ENCODE assay signal across 9 cellular contexts in genomic region chr2:127408004-127408806, GRCh38. TPM values are rescaled to one million over a fixed set of nuclear protein-coding genes. Genes with fewer than 3 reads are reported as not detected.
A peak's percentile ranks its signal among the peaks of the same experiment; 100 is the strongest.
DNase-seq lines count a peak whose midpoint lies in the region; ATAC-seq lines count a peak whose summit lies in the region.
"Had no signal": no experiment of that assay in that cellular context is flagged by ENCODE, and none has a peak within 500 bp of the region (broad histone marks: within the 10 kb centered on the region; RNA-seq: fewer than 3 reads in every experiment).

No MANE protein-coding gene starts in this region.

- no peaks in the 10 kb centered on the region for H3K27me3 Mint-ChIP-seq in CD8-positive, alpha-beta memory T cell
- no peaks in the 10 kb centered on the region for H3K27me3 Mint-ChIP-seq in IgD-negative memory B cell
- H3K27me3 Mint-ChIP-seq in natural killer cell treated with Interleukin-12 subunit alpha and Interleukin-12 subunit beta and Interleukin-15 and Interleukin-18, amount 100 ng/mL, for 72 hours, result peaks cover under 1 to 15% of the 10 kb centered on the region in 2 donors
- no peaks in the 10 kb centered on the region for H3K27me3 Mint-ChIP-seq in stimulated activated naive B cell treated with anti-CD40 and anti-IgM and Interleukin-4, amounts not matched to agents 10 μg/mL and 1 μg/mL and 100 μg/mL, for 72 hours

- H3K27ac Mint-ChIP-seq in CD8-positive, alpha-beta memory T cell, result peak overlapping the region; percentile 58 to 97 (median 81)
- H3K27ac Mint-ChIP-seq in IgD-negative memory B cell, result peak overlapping the region in 1 of 3 donors; percentile 93
- H3K27ac Mint-ChIP-seq in natural killer cell treated with Interleukin-12 subunit alpha and Interleukin-12 subunit beta and Interleukin-15 and Interleukin-18, amount 100 ng/mL, for 72 hours, result peak overlapping the region; percentile 57 to 60
- H3K27ac Mint-ChIP-seq in stimulated activated naive B cell treated with anti-CD40 and anti-IgM and Interleukin-4, amounts not matched to agents 10 μg/mL and 1 μg/mL and 100 μg/mL, for 72 hours, result peak overlapping the region; percentile 65

- no peaks in the 10 kb centered on the region for H3K27me3 ChIP-seq in CD8-positive, alpha-beta memory T cell (ENCODE audit: insufficient read depth, low read length, poor library complexity, severe bottlenecking)

- CTCF ChIA-PET in CD8-positive, alpha-beta memory T cell (lab: Charles Lee), result no interaction called here

- H3K27ac ChIP-seq in CD8-positive, alpha-beta memory T cell (ENCODE audit: low read depth, low read length), result peak overlapping the region; percentile 64

- peak; percentile 71 to 94 (median 88) for DNase-seq in CD8-positive, alpha-beta memory T cell
- DNase-seq in RPMI7951 (ENCODE audit: low read depth) (peak; percentile 91), fibroblast of peridontal ligament (ENCODE audit: extremely low read depth) (peak; percentile 79)
- DNase-seq in activated T-helper 9 cell treated with anti-CD3 and anti-CD28 coated beads, Interleukin-2, amount 50 U/mL, for 16 hours (ENCODE audit: low read depth), result peak; percentile 89
- peak; percentile 92 for DNase-seq in natural killer cell treated with Interleukin-12 subunit alpha and Interleukin-12 subunit beta and Interleukin-15 and Interleukin-18, amount 100 ng/mL, for 72 hours (ENCODE audit: low spot score)
- peak; percentile 69 for DNase-seq in stimulated activated naive B cell treated with anti-CD40 and anti-IgM and Interleukin-4, amounts not matched to agents 10 μg/mL and 1 μg/mL and 100 μg/mL, for 72 hours

- H3K9me3 ChIP-seq in CD8-positive, alpha-beta memory T cell (ENCODE audit: low read length), result no peaks in the 10 kb centered on the region

- H3K9me3 Mint-ChIP-seq in CD8-positive, alpha-beta memory T cell, result peaks cover 0 to 3% (median 0%) of the 10 kb centered on the region in 5 donors
- H3K9me3 Mint-ChIP-seq in IgD-negative memory B cell, result peaks cover 0 to 4% (median 3%) of the 10 kb centered on the region in 3 donors
- H3K9me3 Mint-ChIP-seq in natural killer cell treated with Interleukin-12 subunit alpha and Interleukin-12 subunit beta and Interleukin-15 and Interleukin-18, amount 100 ng/mL, for 72 hours, result no peaks in the 10 kb centered on the region
- H3K9me3 Mint-ChIP-seq in stimulated activated naive B cell treated with anti-CD40 and anti-IgM and Interleukin-4, amounts not matched to agents 10 μg/mL and 1 μg/mL and 100 μg/mL, for 72 hours, result peaks cover 0 to 3% of the 10 kb centered on the region in 2 donors

- ATAC-seq in GM21423 (IDR thresholded peaks at IDR 0.05; ENCODE audit: unreplicated experiment), result peak; percentile 81
- peak; percentile 97 to 98 for ATAC-seq in natural killer cell treated with Interleukin-12 subunit alpha and Interleukin-12 subunit beta and Interleukin-15 and Interleukin-18, amount 100 ng/mL, for 72 hours
- ATAC-seq in stimulated activated naive B cell treated with anti-CD40 and anti-IgM and Interleukin-4, amounts not matched to agents 10 μg/mL and 1 μg/mL and 100 μg/mL, for 72 hours (replicated peaks), result peak; percentile 82 to 84

- H3K4me1 ChIP-seq in CD8-positive, alpha-beta memory T cell (ENCODE audit: insufficient read depth, low read length), result peaks cover 19% of the 10 kb centered on the region

- H3K36me3 Mint-ChIP-seq in CD8-positive, alpha-beta memory T cell, result peaks cover 0 to 2% (median 0%) of the 10 kb centered on the region in 3 donors
- no peaks in the 10 kb centered on the region for H3K36me3 Mint-ChIP-seq in IgD-negative memory B cell
- H3K36me3 Mint-ChIP-seq in natural killer cell treated with Interleukin-12 subunit alpha and Interleukin-12 subunit beta and Interleukin-15 and Interleukin-18, amount 100 ng/mL, for 72 hours, result no peaks in the 10 kb centered on the region
- no peaks in the 10 kb centered on the region for H3K36me3 Mint-ChIP-seq in stimulated activated naive B cell treated with anti-CD40 and anti-IgM and Interleukin-4, amounts not matched to agents 10 μg/mL and 1 μg/mL and 100 μg/mL, for 72 hours

- peak overlapping the region; percentile 65 to 89 (median 74) for H3K4me3 Mint-ChIP-seq in CD8-positive, alpha-beta memory T cell
- H3K4me3 Mint-ChIP-seq in IgD-negative memory B cell, result peak overlapping the region; percentile 63 to 91 (median 72)
- peak overlapping the region; percentile 59 for H3K4me3 Mint-ChIP-seq in natural killer cell treated with Interleukin-12 subunit alpha and Interleukin-12 subunit beta and Interleukin-15 and Interleukin-18, amount 100 ng/mL, for 72 hours
- H3K4me3 Mint-ChIP-seq in stimulated activated naive B cell treated with anti-CD40 and anti-IgM and Interleukin-4, amounts not matched to agents 10 μg/mL and 1 μg/mL and 100 μg/mL, for 72 hours, result peak overlapping the region; percentile 73 to 79

- H3K36me3 ChIP-seq in CD8-positive, alpha-beta memory T cell (ENCODE audit: insufficient read depth, low read length), result no peaks in the 10 kb centered on the region

- H3K4me3 ChIP-seq in CD8-positive, alpha-beta memory T cell (ENCODE audit: low read length), result peak overlapping the region; percentile 39

- H3K4me1 Mint-ChIP-seq in CD8-positive, alpha-beta memory T cell, result peaks cover 10 to 30% (median 28%) of the 10 kb centered on the region in 3 donors
- H3K4me1 Mint-ChIP-seq in IgD-negative memory B cell, result peaks cover 35 to 43% (median 37%) of the 10 kb centered on the region in 3 donors
- H3K4me1 Mint-ChIP-seq in natural killer cell treated with Interleukin-12 subunit alpha and Interleukin-12 subunit beta and Interleukin-15 and Interleukin-18, amount 100 ng/mL, for 72 hours (ENCODE audit: low read depth in 2 of 2), result peaks cover 13 to 22% of the 10 kb centered on the region in 2 donors
- H3K4me1 Mint-ChIP-seq in stimulated activated naive B cell treated with anti-CD40 and anti-IgM and Interleukin-4, amounts not matched to agents 10 μg/mL and 1 μg/mL and 100 μg/mL, for 72 hours, result peaks cover 25 to 57% of the 10 kb centered on the region in 2 donors

- POLR2A ChIA-PET in CD8-positive, alpha-beta memory T cell (lab: Charles Lee), result interaction anchor here (0.6 kb wide), 1 partner anchor 114 kb away, joined by 4 read pairs; the partner anchor contains the start of gene ERCC3

RNA-seq across cellular contexts. Expression of gene PROC, which starts 10.0 kb away (rescaled TPM):
- under 1 TPM in 1 of 2 experiments, not detected in 1; 0.13 TPM for total RNA-seq in CD8-positive, alpha-beta memory T cell
- polyA plus RNA-seq in CD8-positive, alpha-beta memory T cell, result not detected
- polyA plus RNA-seq in IgD-negative memory B cell, result not detected
- 0.48 TPM in 1 of 2 replicates, not detected in the other for total RNA-seq in RPMI7951 (2014; rRNA removed; shearing (Covaris generic))
- total RNA-seq in natural killer cell treated with Interleukin-12 subunit alpha and Interleukin-12 subunit beta and Interleukin-15 and Interleukin-18, amount 100 ng/mL, for 72 hours, result not detected
- total RNA-seq: glomerular endothelial cell had no signal

RNA-seq across cellular contexts. Expression of gene MAP3K2, which starts 20.4 kb away (rescaled TPM):
- total RNA-seq in CD8-positive, alpha-beta memory T cell, result 10 to 100 TPM; 55.9 to 57.7 TPM
- polyA plus RNA-seq in CD8-positive, alpha-beta memory T cell, result 65.0 TPM
- 66.8 TPM for polyA plus RNA-seq in IgD-negative memory B cell
- 27.0 and 31.5 TPM in 2 replicates for total RNA-seq in RPMI7951 (2014; rRNA removed; shearing (Covaris generic))
- total RNA-seq in natural killer cell treated with Interleukin-12 subunit alpha and Interleukin-12 subunit beta and Interleukin-15 and Interleukin-18, amount 100 ng/mL, for 72 hours, result 10 to 100 TPM; 59.0 to 64.6 TPM

Comparison
In these comparisons a context has a peak if more than half of its experiments do, and no peak if none do; other contexts are left out.
1. Peak in every context shown above with its lines: DNase-seq, ATAC-seq, H3K4me3 ChIP-seq and H3K27ac ChIP-seq.